In the genomic region with DNA sequence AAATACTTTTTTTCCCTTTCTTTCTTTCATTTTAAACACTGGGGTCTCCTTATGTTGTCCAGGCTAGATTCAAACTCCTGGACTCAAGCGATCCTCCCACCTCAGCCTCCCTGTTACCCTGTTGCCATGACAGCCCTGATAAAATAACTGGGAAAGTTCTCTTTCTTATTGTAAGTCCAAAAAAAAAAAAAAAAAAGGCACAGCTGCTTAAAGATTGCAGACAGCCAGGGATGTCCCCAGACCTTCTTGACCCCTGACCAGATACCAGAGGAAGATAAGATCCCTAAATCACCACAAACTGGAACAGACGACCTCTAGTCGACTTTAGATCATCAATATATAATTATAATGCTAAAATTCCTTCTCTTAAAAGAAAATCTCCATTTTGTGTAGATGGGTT, we compare ENCODE assay signal across 12 cellular contexts. TPM values are rescaled to one million over a fixed set of nuclear protein-coding genes. Genes with fewer than 3 reads are reported as not detected.
DNase-seq lines count a peak whose midpoint lies in the region; ATAC-seq and TF ChIP-seq lines count a peak whose summit lies in the region.
"Had no signal": no experiment of that assay in that cellular context is flagged by ENCODE, and none has a peak within 500 bp of the region (broad histone marks: within the 10 kb centered on the region; RNA-seq: fewer than 3 reads in every experiment).

No MANE protein-coding gene starts in this region.

- H3K9me3 Mint-ChIP-seq in T-helper 2 cell treated with Interferon-gamma antibody and Interleukin-4, amounts not matched to agents 5 μg/mL and 100 μg/mL, for 36 hours: no peaks in the 10 kb centered on the region
- H3K9me3 Mint-ChIP-seq in progenitor cell of endocrine pancreas (ENCODE audit: low read depth): no peaks in the 10 kb centered on the region

- H3K9me3 ChIP-seq in OCI-LY7 (ENCODE audit: low read length) (no peaks in the 10 kb centered on the region), duodenal mucosa (ENCODE audit: control insufficient read depth in 1 of 2, low read length in 2 of 2) (no peaks in the 10 kb centered on the region), heart right ventricle (no peaks in the 10 kb centered on the region)
- H3K9me3 ChIP-seq: body of pancreas, tibial nerve had no signal

- H3K27me3 ChIP-seq in duodenal mucosa (ENCODE audit: control insufficient read depth in 1 of 2, insufficient read depth in 2 of 2, low read length in 2 of 2) (no peaks in the 10 kb centered on the region), heart right ventricle (no peaks in the 10 kb centered on the region)
- H3K27me3 ChIP-seq: body of pancreas had no signal

- H3K27me3 Mint-ChIP-seq in T-helper 2 cell treated with Interferon-gamma antibody and Interleukin-4, amounts not matched to agents 5 μg/mL and 100 μg/mL, for 36 hours (ENCODE audit: low read depth): no peaks in the 10 kb centered on the region
- H3K27me3 Mint-ChIP-seq in progenitor cell of endocrine pancreas: no peaks in the 10 kb centered on the region

- in situ Hi-C loops in GM13976 (cut with MboI; ENCODE audit: low sequenced_read_pairs, unreplicated experiment): no loop called here

- WGBS in heart right ventricle, 2 donors: 50 to 64% methylated on average over 3 of the region's 3 CpGs

- peaks cover 20% of the 10 kb centered on the region for H3K36me3 Mint-ChIP-seq in T-helper 2 cell treated with Interferon-gamma antibody and Interleukin-4, amounts not matched to agents 5 μg/mL and 100 μg/mL, for 36 hours (ENCODE audit: low read depth)
- peaks cover 2% of the 10 kb centered on the region for H3K36me3 Mint-ChIP-seq in progenitor cell of endocrine pancreas (ENCODE audit: insufficient read depth)

- H3K27ac Mint-ChIP-seq in T-helper 2 cell treated with Interferon-gamma antibody and Interleukin-4, amounts not matched to agents 5 μg/mL and 100 μg/mL, for 36 hours: peak overlapping the region; percentile 91
- no peak overlapping the region for H3K27ac Mint-ChIP-seq in progenitor cell of endocrine pancreas

- H3K4me1 ChIP-seq in OCI-LY7 (ENCODE audit: insufficient read depth, low read length, poor library complexity, severe bottlenecking): peaks cover 19% of the 10 kb centered on the region
- peaks cover 12 to 13% of the 10 kb centered on the region in 2 donors for H3K4me1 ChIP-seq in duodenal mucosa (ENCODE audit: control insufficient read depth in 1 of 2, insufficient read depth in 2 of 2, low read length in 2 of 2)
- peaks cover 0 to 23% (median 15%) of the 10 kb centered on the region in 9 donors for H3K4me1 ChIP-seq in heart right ventricle

- peaks cover 26% of the 10 kb centered on the region for H3K36me3 ChIP-seq in OCI-LY7 (ENCODE audit: insufficient read depth, low read length)
- peaks cover 0 to 11% of the 10 kb centered on the region in 2 donors for H3K36me3 ChIP-seq in duodenal mucosa (ENCODE audit: control insufficient read depth in 1 of 2, insufficient read depth in 2 of 2, low read length in 2 of 2)
- H3K36me3 ChIP-seq in heart right ventricle: peaks cover 0 to 42% (median 0%) of the 10 kb centered on the region in 9 donors

- H3K4me3 ChIP-seq in OCI-LY7 (ENCODE audit: low read depth, low read length, poor library complexity, severe bottlenecking) (peak overlapping the region; percentile 74), duodenal mucosa (ENCODE audit: low read depth in 1 of 2, low read length in 2 of 2) (peak overlapping the region; percentile 69 to 78), heart right ventricle (peak overlapping the region in 2 of 10 donors; percentile 79 to 91)

- POLR2A ChIA-PET in OCI-LY7 (lab: Charles Lee): interaction anchor here (1.0 to 2.1 kb wide), 3 partner anchors 13 to 83 kb away, joined by 3 to 13 read pairs (median 3); partner anchors contain the start of gene BST2

- H3K9me2 ChIP-seq in OCI-LY7 (ENCODE audit: insufficient read depth, low read length): no peaks in the 10 kb centered on the region

- H4K20me1 ChIP-seq in OCI-LY7 (ENCODE audit: insufficient read depth, low read length): no peaks in the 10 kb centered on the region

- peaks cover 10% of the 10 kb centered on the region for H3K4me1 Mint-ChIP-seq in T-helper 2 cell treated with Interferon-gamma antibody and Interleukin-4, amounts not matched to agents 5 μg/mL and 100 μg/mL, for 36 hours (ENCODE audit: low read depth)
- peaks cover 12% of the 10 kb centered on the region for H3K4me1 Mint-ChIP-seq in progenitor cell of endocrine pancreas (ENCODE audit: low read depth)

- ATAC-seq in heart right ventricle: no peak
- ATAC-seq: body of pancreas had no signal

- peaks cover 6% of the 10 kb centered on the region; the same call in 1 of the 2 replicates for H3K79me2 ChIP-seq in OCI-LY7 (ENCODE audit: insufficient read depth, low read depth, low read length)

- BruUV-seq in OCI-LY7 (replicated peaks; lab: Mats Ljungman, UMichigan): no TSS peak

- H2AFZ ChIP-seq in OCI-LY7 (ENCODE audit: low read length): no peak overlapping the region

- H3K27ac ChIP-seq in OCI-LY7 (ENCODE audit: low read depth, low read length, poor library complexity, severe bottlenecking) (peak overlapping the region; percentile 68), duodenal mucosa (ENCODE audit: low read depth, low read length) (no peak overlapping the region), heart right ventricle (peak overlapping the region in 4 of 10 donors; percentile 76 to 93 (median 86))

- no peak overlapping the region for H3K9ac ChIP-seq in duodenal mucosa (ENCODE audit: low read depth in 1 of 2, low read length in 2 of 2)

- H3K4me3 Mint-ChIP-seq in T-helper 2 cell treated with Interferon-gamma antibody and Interleukin-4, amounts not matched to agents 5 μg/mL and 100 μg/mL, for 36 hours: peak overlapping the region; percentile 96
- H3K4me3 Mint-ChIP-seq in progenitor cell of endocrine pancreas (ENCODE audit: low read depth): peak overlapping the region; percentile 79

- no peak for DNase-seq in T-helper 2 cell treated with Interferon-gamma antibody and Interleukin-4, amounts not matched to agents 5 μg/mL and 100 μg/mL, for 36 hours (ENCODE audit: low spot score)
- DNase-seq in T-helper 2 cell (no peak), OCI-LY7 (ENCODE audit: low spot score) (no peak), progenitor cell of endocrine pancreas (ENCODE audit: low spot score, unreplicated experiment) (no peak), hypothalamus (lab: John Stamatoyannopoulos, UW) (no peak), heart right ventricle (no peak), GM13976 (ENCODE audit: low spot score) (no peak)
- DNase-seq: ACHN, body of pancreas, NCI-H187 had no signal

- intact Hi-C loops in OCI-LY7 (cut with micrococcal nuclease; ENCODE audit: unreplicated experiment) (no loop called here), heart right ventricle (cut with DNase I) (loop anchor here in 1 of 10 donors (1.0 kb wide), 1 partner anchor 27 kb away; no protein-coding TSS in a partner anchor)

- peak overlapping the region; percentile 82 for H3K4me2 ChIP-seq in OCI-LY7 (ENCODE audit: low read length)

- TF ChIP-seq CTCF in OCI-LY7 (conservative IDR thresholded peaks at IDR 0.05; ENCODE audit: low read length) (no peak), progenitor cell of endocrine pancreas (IDR thresholded peaks at IDR 0.05; ENCODE audit: unreplicated experiment) (no peak), heart right ventricle (IDR thresholded peaks at IDR 0.05) (no peak), GM13976 (IDR thresholded peaks at IDR 0.05; ENCODE audit: borderline replicate concordance, control extremely low read depth, extremely low read depth, insufficient read depth, missing control alignments) (no peak)

- CTCF ChIA-PET in OCI-LY7 (lab: Charles Lee; ENCODE audit: unreplicated experiment): no interaction called here

RNA-seq across cellular contexts. Expression of gene MVB12A, which starts 1.1 kb away (rescaled TPM):
- total RNA-seq in OCI-LY7 (2014; rRNA removed; shearing (Covaris generic)): 47.4 and 57.3 TPM in 2 replicates
- total RNA-seq in OCI-LY7 (2022) (55.5 and 65.1 TPM in 2 replicates), progenitor cell of endocrine pancreas (50.7 and 56.6 TPM in 2 replicates), heart right ventricle (10 to 100 TPM; 11.7 to 26.8 (median 13.4) TPM)
- 10 to 100 TPM; 38.6 to 50.0 TPM for polyA plus RNA-seq in heart right ventricle

RNA-seq across cellular contexts. Expression of gene BST2, which starts 13.3 kb away (rescaled TPM):
- total RNA-seq in OCI-LY7 (2014; rRNA removed; shearing (Covaris generic)): 101 and 134 TPM in 2 replicates
- 114 and 146 TPM in 2 replicates for total RNA-seq in OCI-LY7 (2022)
- 0.60 and 0.67 TPM in 2 replicates for total RNA-seq in progenitor cell of endocrine pancreas
- 10 to 100 TPM; 22.7 to 73.5 (median 37.0) TPM for total RNA-seq in heart right ventricle
- 10 to 100 TPM; 32.0 to 75.4 TPM for polyA plus RNA-seq in heart right ventricle

RNA-seq across cellular contexts. Expression of gene CCDC194, which starts 24.7 kb away (rescaled TPM):
- 2.4 and 2.9 TPM in 2 replicates for total RNA-seq in OCI-LY7 (2014; rRNA removed; shearing (Covaris generic))
- total RNA-seq in OCI-LY7 (2022): 8.5 and 8.8 TPM in 2 replicates
- total RNA-seq in progenitor cell of endocrine pancreas: not detected in 2 replicates
- under 1 TPM in 3 of 10 donors, not detected in 7; 0.44 to 0.51 (median 0.50) TPM for total RNA-seq in heart right ventricle
- 1 to 10 TPM in 1 of 2 donors, not detected in 1; 1.0 TPM for polyA plus RNA-seq in heart right ventricle
- total RNA-seq: body of pancreas had no signal

RNA-seq across cellular contexts. Expression of gene TMEM221, which starts 29.8 kb away (rescaled TPM):
- total RNA-seq in OCI-LY7 (2014; rRNA removed; shearing (Covaris generic)): not detected in 2 replicates
- total RNA-seq in OCI-LY7 (2022) (not detected in 2 replicates), progenitor cell of endocrine pancreas (3.6 and 4.5 TPM in 2 replicates), heart right ventricle (under 1 TPM in 2 of 10 donors, not detected in 8; 0.12 to 0.20 TPM)
- polyA plus RNA-seq in heart right ventricle: under 1 TPM in 1 of 2 donors, not detected in 1; 0.03 TPM

RNA-seq across cellular contexts. Expression of gene PLVAP, which starts 41.6 kb away (rescaled TPM):
- 0.16 and 0.28 TPM in 2 replicates for total RNA-seq in OCI-LY7 (2014; rRNA removed; shearing (Covaris generic))
- total RNA-seq in OCI-LY7 (2022): 0.31 and 1.5 TPM in 2 replicates
- 0.12 and 0.42 TPM in 2 replicates for total RNA-seq in progenitor cell of endocrine pancreas
- total RNA-seq in heart right ventricle: 10 to 100 TPM in 9 of 10 donors, 1 to 10 TPM in 1; 7.5 to 56.0 (median 22.1) TPM
- 10 to 100 TPM; 69.1 to 74.9 TPM for polyA plus RNA-seq in heart right ventricle

Comparison
In these comparisons a context has a peak if more than half of its experiments do, and no peak if none do; other contexts are left out.
1. RNA of gene BST2, which starts 13.3 kb away (total RNA-seq): 101 to 146 TPM in OCI-LY7 and 22.7 to 73.5 TPM in heart right ventricle; 0.60 to 0.67 TPM in progenitor cell of endocrine pancreas; every median in the first group is over 10 times any median in the second.